In the genomic region with DNA sequence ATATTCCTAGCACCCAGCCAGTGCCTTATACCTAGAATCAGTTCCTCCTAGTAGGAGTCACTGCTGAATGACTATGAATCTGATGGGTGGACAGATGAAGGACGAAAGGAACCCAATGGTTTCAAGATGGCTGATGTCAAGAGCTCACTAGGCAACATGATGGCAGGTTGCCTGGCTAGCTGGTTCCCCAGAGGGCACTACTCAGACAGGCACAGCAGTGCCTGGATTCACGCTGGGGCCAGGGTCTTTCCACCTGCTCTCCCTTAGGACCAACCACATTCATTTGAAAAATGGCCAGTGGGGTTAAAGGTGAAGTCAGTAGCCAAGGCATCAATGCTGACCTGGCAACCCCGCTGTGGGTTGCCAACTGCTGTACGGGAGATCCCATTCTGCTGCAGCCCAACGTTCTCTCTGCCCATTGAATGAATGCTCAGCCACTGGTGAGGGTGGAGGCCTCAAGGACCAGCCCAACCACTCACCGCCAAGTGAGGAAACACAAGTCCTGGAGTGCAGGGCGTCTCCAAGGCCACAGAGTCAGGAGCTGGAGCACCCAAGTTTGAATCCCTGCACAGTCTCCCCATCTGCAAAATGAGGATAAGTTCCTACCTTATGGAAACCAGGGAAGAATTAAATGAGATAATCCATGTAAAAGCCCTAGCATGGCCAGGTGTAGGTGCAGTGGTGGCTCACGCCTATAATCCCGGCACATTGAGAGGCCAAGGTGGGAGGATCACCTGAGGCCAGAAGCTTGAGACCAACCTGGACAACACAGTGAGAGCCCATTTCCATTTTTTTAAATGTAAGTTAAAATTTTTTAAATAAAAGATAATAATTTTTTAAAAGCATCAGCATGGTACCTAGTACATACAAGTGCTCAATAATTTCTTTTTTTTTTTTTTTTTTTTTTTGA, we compare ENCODE assay signal across 9 cellular contexts. TPM values are rescaled to one million over a fixed set of nuclear protein-coding genes. Genes with fewer than 3 reads are reported as not detected.
DNase-seq lines count a peak whose midpoint lies in the region; ATAC-seq and TF ChIP-seq lines count a peak whose summit lies in the region.
"Had no signal": no experiment of that assay in that cellular context is flagged by ENCODE, and none has a peak within 500 bp of the region (broad histone marks: within the 10 kb centered on the region; RNA-seq: fewer than 3 reads in every experiment).

No MANE protein-coding gene starts in this region.

- H3K9me3 Mint-ChIP-seq in CD8-positive, alpha-beta memory T cell: no peaks in the 10 kb centered on the region
- H3K9me3 Mint-ChIP-seq in endodermal cell (no peaks in the 10 kb centered on the region), progenitor cell of endocrine pancreas (ENCODE audit: low read depth) (no peaks in the 10 kb centered on the region)

- H3K4me1 Mint-ChIP-seq in CD8-positive, alpha-beta memory T cell: peaks cover 90 to 97% (median 94%) of the 10 kb centered on the region in 3 donors
- H3K4me1 Mint-ChIP-seq in endodermal cell (peaks cover 19% of the 10 kb centered on the region), progenitor cell of endocrine pancreas (ENCODE audit: low read depth) (peaks cover 42% of the 10 kb centered on the region)

- TF ChIP-seq CTCF in Peyer's patch (IDR thresholded peaks at IDR 0.05) (no peak), endodermal cell (conservative IDR thresholded peaks at IDR 0.05) (no peak), progenitor cell of endocrine pancreas (IDR thresholded peaks at IDR 0.05; ENCODE audit: unreplicated experiment) (no peak), foreskin fibroblast (IDR thresholded peaks at IDR 0.05; ENCODE audit: low read depth, low read length) (no peak)

- H3K36me3 ChIP-seq in CD8-positive, alpha-beta memory T cell (ENCODE audit: insufficient read depth, low read length): peaks cover 4% of the 10 kb centered on the region
- peaks cover 0 to 7% (median 0%) of the 10 kb centered on the region in 3 donors for H3K36me3 ChIP-seq in Peyer's patch
- peaks cover 60% of the 10 kb centered on the region for H3K36me3 ChIP-seq in endodermal cell (ENCODE audit: control insufficient read depth, insufficient read depth, low read length)

- POLR2A ChIA-PET in CD8-positive, alpha-beta memory T cell (lab: Charles Lee): interaction anchor here (1.4 to 6.2 kb wide), 5 partner anchors 10 to 42 kb away, joined by 3 to 64 read pairs (median 40); a partner anchor contains a TSS

- no peaks in the 10 kb centered on the region for H3K27me3 ChIP-seq in CD8-positive, alpha-beta memory T cell (ENCODE audit: insufficient read depth, low read length, poor library complexity, severe bottlenecking)
- no peaks in the 10 kb centered on the region for H3K27me3 ChIP-seq in Peyer's patch
- no peaks in the 10 kb centered on the region for H3K27me3 ChIP-seq in endodermal cell (ENCODE audit: control insufficient read depth, insufficient read depth, low read length, poor library complexity, severe bottlenecking)

- H3K27ac Mint-ChIP-seq in CD8-positive, alpha-beta memory T cell: peak overlapping the region; percentile 91 to 99 (median 96)
- H3K27ac Mint-ChIP-seq in endodermal cell: peak overlapping the region; percentile 81
- H3K27ac Mint-ChIP-seq in progenitor cell of endocrine pancreas: peak overlapping the region; percentile 78

- no peaks in the 10 kb centered on the region for H3K27me3 Mint-ChIP-seq in CD8-positive, alpha-beta memory T cell
- H3K27me3 Mint-ChIP-seq in endodermal cell (ENCODE audit: insufficient read depth) (no peaks in the 10 kb centered on the region), progenitor cell of endocrine pancreas (no peaks in the 10 kb centered on the region)

- H3K4me3 ChIP-seq in CD8-positive, alpha-beta memory T cell (ENCODE audit: low read length): peak overlapping the region; percentile 22
- H3K4me3 ChIP-seq in Peyer's patch: no peak overlapping the region
- H3K4me3 ChIP-seq in endodermal cell (ENCODE audit: low read length): no peak overlapping the region
- H3K4me3 ChIP-seq in foreskin fibroblast (ENCODE audit: low read depth in 1 of 2, low read length in 2 of 2): no peak overlapping the region

- CTCF ChIA-PET in CD8-positive, alpha-beta memory T cell (lab: Charles Lee): interaction anchor here (1.5 to 5.1 kb wide), 7 partner anchors 8 to 76 kb away, joined by 3 to 32 read pairs (median 8); no protein-coding TSS in a partner anchor

- peaks cover 0 to 58% (median 1%) of the 10 kb centered on the region in 3 donors for H3K36me3 Mint-ChIP-seq in CD8-positive, alpha-beta memory T cell
- H3K36me3 Mint-ChIP-seq in endodermal cell (ENCODE audit: low read depth): peaks cover 45% of the 10 kb centered on the region
- H3K36me3 Mint-ChIP-seq in progenitor cell of endocrine pancreas (ENCODE audit: insufficient read depth): peaks cover 8% of the 10 kb centered on the region

- H3K27ac ChIP-seq in CD8-positive, alpha-beta memory T cell (ENCODE audit: low read depth, low read length): peak overlapping the region; percentile 2
- peak overlapping the region; percentile 47 to 100 (median 98) for H3K27ac ChIP-seq in Peyer's patch
- no peak overlapping the region for H3K27ac ChIP-seq in endodermal cell (ENCODE audit: low read depth, low read length)

- peak in 2 of 5 donors; percentile 10 to 27 for DNase-seq in CD8-positive, alpha-beta memory T cell
- DNase-seq in Peyer's patch: no peak
- peak; percentile 41 for DNase-seq in endodermal cell
- DNase-seq in progenitor cell of endocrine pancreas (ENCODE audit: low spot score, unreplicated experiment): no peak
- DNase-seq in foreskin fibroblast: no peak
- DNase-seq: NCI-H2171 had no signal

- WGBS in endodermal cell (ENCODE audit: insufficient coverage in 1 of 2, insufficient read length in 1 of 2), 2 experiments: 88 to 97% methylated on average over 9 of the region's 9 CpGs

- H3K9me3 ChIP-seq in CD8-positive, alpha-beta memory T cell (ENCODE audit: low read length): no peaks in the 10 kb centered on the region
- H3K9me3 ChIP-seq in Peyer's patch (no peaks in the 10 kb centered on the region), endodermal cell (ENCODE audit: control insufficient read depth, low read length) (no peaks in the 10 kb centered on the region)

- peak overlapping the region; percentile 62 to 84 (median 74) for H3K4me3 Mint-ChIP-seq in CD8-positive, alpha-beta memory T cell
- H3K4me3 Mint-ChIP-seq in endodermal cell (no peak overlapping the region), progenitor cell of endocrine pancreas (ENCODE audit: low read depth) (no peak overlapping the region)

- peaks cover 99% of the 10 kb centered on the region for H3K4me1 ChIP-seq in CD8-positive, alpha-beta memory T cell (ENCODE audit: insufficient read depth, low read length)
- H3K4me1 ChIP-seq in Peyer's patch (peaks cover 14 to 100% (median 87%) of the 10 kb centered on the region in 4 donors), endodermal cell (ENCODE audit: control insufficient read depth, insufficient read depth, low read length) (peaks cover 2% of the 10 kb centered on the region)

- no peak for ATAC-seq in HG02610 (IDR thresholded peaks at IDR 0.05; ENCODE audit: unreplicated experiment)
- ATAC-seq in GM21526 (IDR thresholded peaks at IDR 0.05; ENCODE audit: low FRiP score, unreplicated experiment): no peak
- no peak for ATAC-seq in GM19328 (IDR thresholded peaks at IDR 0.05; ENCODE audit: unreplicated experiment)

- no peak for TF ChIP-seq POLR2A in Peyer's patch (IDR thresholded peaks at IDR 0.05)

- H3K9ac ChIP-seq in endodermal cell (ENCODE audit: extremely low read depth, low read length, poor library complexity, severe bottlenecking): no peak overlapping the region

RNA-seq across cellular contexts. Expression of a gene that starts 12.4 kb away (rescaled TPM):
- total RNA-seq in CD8-positive, alpha-beta memory T cell: 100 to 1,000 TPM; 680 to 684 TPM
- polyA plus RNA-seq in CD8-positive, alpha-beta memory T cell: 425 TPM
- total RNA-seq in Peyer's patch (100 to 1,000 TPM; 337 to 553 (median 433) TPM), endodermal cell (100 to 1,000 TPM; 270 to 288 TPM), progenitor cell of endocrine pancreas (299 and 306 TPM in 2 replicates)
- 131 TPM for polyA plus RNA-seq in endodermal cell (2013, experiment 1 of 2)
- polyA plus RNA-seq in endodermal cell (2013, experiment 2 of 2): 136 TPM

Comparison
In these comparisons a context has a peak if more than half of its experiments do, and no peak if none do; other contexts are left out.
1. H3K4me3 Mint-ChIP-seq: peak in CD8-positive, alpha-beta memory T cell (7 of 7); none in endodermal cell (single experiment) and progenitor cell of endocrine pancreas (single experiment).
2. Peak in every context shown above with its lines, with median percentiles within 50 percentile points of each other: H3K27ac Mint-ChIP-seq.